Comparison of ENCODE assay signal across 22 cellular contexts in genomic region chr5:43437062-43437660, GRCh38. TPM values are rescaled to one million over a fixed set of nuclear protein-coding genes. Genes with fewer than 3 reads are reported as not detected.
"Had no signal": no experiment of that assay in that cellular context is flagged by ENCODE, and none has a peak within 500 bp of the region (broad histone marks: within the 10 kb centered on the region; RNA-seq: fewer than 3 reads in every experiment).

No MANE protein-coding gene starts in this region.

- H3K27me3 Mint-ChIP-seq: activated CD4-positive, alpha-beta memory T cell treated with anti-CD3 and anti-CD28 coated beads, Interleukin-2, amount 10 ng/mL, durations not matched to agents 7 days and 5 days; activated CD4-positive, alpha-beta T cell treated with anti-CD3 and anti-CD28 coated beads, Interleukin-2, amount 10 ng/mL, durations not matched to agents 24 days and 14 days; dendritic cell treated with granulocyte-macrophage colony-stimulating factor and Interleukin-4, amounts not matched to agents 40 ng/mL and 50 ng/mL, for 4 days; natural killer cell treated with Interleukin-12 subunit alpha and Interleukin-12 subunit beta and Interleukin-15 and Interleukin-18, amount 100 ng/mL, for 72 hours; progenitor cell of endocrine pancreas had no signal

- FAIRE-seq: kidney had no signal

- H3K4me3 Mint-ChIP-seq: activated CD4-positive, alpha-beta memory T cell treated with anti-CD3 and anti-CD28 coated beads, Interleukin-2, amount 10 ng/mL, durations not matched to agents 7 days and 5 days; activated CD4-positive, alpha-beta T cell treated with anti-CD3 and anti-CD28 coated beads, Interleukin-2, amount 10 ng/mL, durations not matched to agents 24 days and 14 days; activated T-helper 1 cell treated with anti-CD3 and anti-CD28 coated beads, Interleukin-12 subunit alpha, Interleukin-12 subunit beta, Interleukin-2, Interleukin-4 antibody, amounts not matched to agents 30 ng/mL and 10 ng/mL and 1 ng/mL, durations not matched to agents 14 hours and 24 hours and 36 hours; brain; dendritic cell treated with granulocyte-macrophage colony-stimulating factor and Interleukin-4, amounts not matched to agents 40 ng/mL and 50 ng/mL, for 4 days; natural killer cell treated with Interleukin-12 subunit alpha and Interleukin-12 subunit beta and Interleukin-15 and Interleukin-18, amount 100 ng/mL, for 72 hours; T-helper 1 cell treated with Interleukin-12 subunit alpha and Interleukin-12 subunit beta and Interleukin-4 antibody, amounts not matched to agents 30 μg/mL and 1 μg/mL, for 36 hours had no signal

- H3K9me3 ChIP-seq: thyroid gland had no signal

- ATAC-seq: activated CD4-positive, CD25-positive, alpha-beta regulatory T cell treated with anti-CD3 and anti-CD28 coated beads, Interleukin-2, amount 50 U/mL, for 24 hours; activated naive CD4-positive, alpha-beta T cell treated with anti-CD3 and anti-CD28 coated beads, Interleukin-2, amount 50 U/mL, for 72 hours; foreskin keratinocyte; natural killer cell treated with Interleukin-12 subunit alpha and Interleukin-12 subunit beta and Interleukin-15 and Interleukin-18, amount 100 ng/mL, for 72 hours had no signal

- DNase-seq: activated CD4-positive, alpha-beta memory T cell treated with anti-CD3 and anti-CD28 coated beads, Interleukin-2, amount 10 ng/mL, durations not matched to agents 7 days and 5 days; activated CD4-positive, alpha-beta T cell treated with anti-CD3 and anti-CD28 coated beads, Interleukin-2, amount 10 ng/mL, durations not matched to agents 24 days and 14 days; aorta; effector CD8-positive, alpha-beta T cell; foreskin keratinocyte; kidney; midbrain; retina; stimulated activated CD4-positive, alpha-beta T cell treated with anti-CD3 and anti-CD28 coated beads, Interleukin-4, amount 100 ng/mL, for 1 hour; stimulated activated naive CD4-positive, alpha-beta T cell treated with Interleukin-2 at 50 U/mL for 16 hours; substantia nigra; thyroid gland had no signal

- H3K27ac ChIP-seq: foreskin keratinocyte, thyroid gland, VCaP had no signal

- H3K27ac Mint-ChIP-seq: activated CD4-positive, alpha-beta memory T cell treated with anti-CD3 and anti-CD28 coated beads, Interleukin-2, amount 10 ng/mL, durations not matched to agents 7 days and 5 days; activated CD4-positive, alpha-beta T cell treated with anti-CD3 and anti-CD28 coated beads, Interleukin-2, amount 10 ng/mL, durations not matched to agents 24 days and 14 days; activated naive CD4-positive, alpha-beta T cell treated with anti-CD3 and anti-CD28 coated beads, Interleukin-2, amount 50 U/mL, for 72 hours; activated T-helper 1 cell treated with anti-CD3 and anti-CD28 coated beads, Interleukin-12 subunit alpha, Interleukin-12 subunit beta, Interleukin-2, Interleukin-4 antibody, amounts not matched to agents 30 ng/mL and 10 ng/mL and 1 ng/mL, durations not matched to agents 14 hours and 24 hours and 36 hours; brain; dendritic cell treated with granulocyte-macrophage colony-stimulating factor and Interleukin-4, amounts not matched to agents 40 ng/mL and 50 ng/mL, for 4 days; natural killer cell treated with Interleukin-12 subunit alpha and Interleukin-12 subunit beta and Interleukin-15 and Interleukin-18, amount 100 ng/mL, for 72 hours; progenitor cell of endocrine pancreas; T-helper 1 cell treated with Interleukin-12 subunit alpha and Interleukin-12 subunit beta and Interleukin-4 antibody, amounts not matched to agents 30 μg/mL and 1 μg/mL, for 36 hours had no signal

- H3K4me3 ChIP-seq: thyroid gland had no signal

- H3K36me3 ChIP-seq: thyroid gland had no signal

- H3K27me3 ChIP-seq: foreskin keratinocyte, thyroid gland had no signal

- H3K4me1 Mint-ChIP-seq: activated CD4-positive, alpha-beta memory T cell treated with anti-CD3 and anti-CD28 coated beads, Interleukin-2, amount 10 ng/mL, durations not matched to agents 7 days and 5 days; activated CD4-positive, alpha-beta T cell treated with anti-CD3 and anti-CD28 coated beads, Interleukin-2, amount 10 ng/mL, durations not matched to agents 24 days and 14 days had no signal

RNA-seq across cellular contexts. Expression of gene CCL28, which starts 25.0 kb away (rescaled TPM):
- total RNA-seq: osteocyte, progenitor cell of endocrine pancreas had no signal
